ENCODE assay signal across 20 cellular contexts in genomic region chr14:45678163-45678562, GRCh38.
A peak's percentile ranks its signal among the peaks of the same experiment; 100 is the strongest.
DNase-seq lines count a peak whose midpoint lies in the region; ATAC-seq and TF ChIP-seq lines count a peak whose summit lies in the region.
"Had no signal": no experiment of that assay in that cellular context is flagged by ENCODE, and none has a peak within 500 bp of the region (broad histone marks: within the 10 kb centered on the region; RNA-seq: fewer than 3 reads in every experiment).

No MANE protein-coding gene starts in this region.

- H4K20me1 ChIP-seq in Karpas-422 (ENCODE audit: insufficient read depth, low read depth, low read length): no peaks in the 10 kb centered on the region

- ATAC-seq in foreskin keratinocyte: no peak
- ATAC-seq in activated naive CD4-positive, alpha-beta T cell treated with anti-CD3 and anti-CD28 coated beads, Interleukin-2, amount 50 U/mL, for 72 hours: no peak
- ATAC-seq: HCT116, Right ventricle myocardium inferior had no signal

- DNase-seq in Karpas-422 (peak; percentile 34), choroid plexus epithelial cell (ENCODE audit: low read depth) (peak; percentile 16), foreskin keratinocyte (no peak), MV-4-11 (lab: John Stamatoyannopoulos, UW) (no peak), iPS-NIHi7 (ENCODE audit: extremely low spot score) (no peak)
- DNase-seq in activated naive CD4-positive, alpha-beta T cell treated with anti-CD3 and anti-CD28 coated beads, Interleukin-2, amount 50 U/mL, for 72 hours (ENCODE audit: low spot score in 2 of 2): no peak
- DNase-seq in CD4-positive, alpha-beta memory T cell: no peak
- DNase-seq: ACHN, DMS79, GOT3, NCI-H1105 treated with DMSO at 0.1 percent for 48 hours, NCI-H1694, NCI-H2081, NCI-H2171, NCI-H524 treated with DMSO at 0.1 percent for 48 hours had no signal

- H3K4me1 ChIP-seq in Karpas-422 (ENCODE audit: low read length) (no peaks in the 10 kb centered on the region), foreskin keratinocyte (peaks cover 18% of the 10 kb centered on the region)
- no peaks in the 10 kb centered on the region for H3K4me1 ChIP-seq in CD4-positive, alpha-beta memory T cell (ENCODE audit: insufficient read depth, low read length)

- H3K4me2 ChIP-seq in Karpas-422 (ENCODE audit: low read depth, low read length, poor library complexity, severe bottlenecking): no peak overlapping the region
- H3K4me2 ChIP-seq: KMS-11 had no signal

- H3K4me3 Mint-ChIP-seq in CD4-positive, alpha-beta memory T cell: no peak overlapping the region

- no peaks in the 10 kb centered on the region for H3K27me3 ChIP-seq in Karpas-422 (ENCODE audit: low read length)
- no peaks in the 10 kb centered on the region for H3K27me3 ChIP-seq in foreskin keratinocyte
- no peaks in the 10 kb centered on the region for H3K27me3 ChIP-seq in CD4-positive, alpha-beta memory T cell (ENCODE audit: insufficient read depth, low read length)
- H3K27me3 ChIP-seq: SJSA1 had no signal

- H3K9ac ChIP-seq in Karpas-422 (ENCODE audit: low read length): no peak overlapping the region
- H3K9ac ChIP-seq: KMS-11 had no signal

- H3K27me3 Mint-ChIP-seq in CD4-positive, alpha-beta memory T cell: no peaks in the 10 kb centered on the region

- CTCF ChIA-PET in CD4-positive, alpha-beta memory T cell (lab: Charles Lee; ENCODE audit: partially characterized antibody): no interaction called here

- no peak overlapping the region for H2AFZ ChIP-seq in Karpas-422 (ENCODE audit: low read length)

- no peak for TF ChIP-seq CTCF in choroid plexus epithelial cell (conservative IDR thresholded peaks at IDR 0.05; ENCODE audit: low read depth, low read length)
- TF ChIP-seq CTCF in foreskin keratinocyte (conservative IDR thresholded peaks at IDR 0.05): peak; percentile 48

- no peak overlapping the region for H3K27ac ChIP-seq in Karpas-422 (ENCODE audit: low read length)
- no peak overlapping the region for H3K27ac ChIP-seq in foreskin keratinocyte
- no peak overlapping the region for H3K27ac ChIP-seq in CD4-positive, alpha-beta memory T cell (ENCODE audit: low read depth, low read length)
- H3K27ac ChIP-seq: C4-2B, KMS-11, SJSA1 had no signal

- H3K36me3 ChIP-seq in Karpas-422 (ENCODE audit: insufficient read depth, low read length): no peaks in the 10 kb centered on the region
- no peaks in the 10 kb centered on the region for H3K36me3 ChIP-seq in CD4-positive, alpha-beta memory T cell (ENCODE audit: insufficient read depth, low read length)
- H3K36me3 ChIP-seq: SJSA1 had no signal

- intact Hi-C loops in CD4-positive, alpha-beta memory T cell (cut with micrococcal nuclease): no loop called here

- no peaks in the 10 kb centered on the region for H3K79me2 ChIP-seq in Karpas-422 (ENCODE audit: low read length)

- H3K9me3 Mint-ChIP-seq in activated naive CD4-positive, alpha-beta T cell treated with anti-CD3 and anti-CD28 coated beads, Interleukin-2, amount 50 U/mL, for 72 hours: peaks cover 5 to 7% of the 10 kb centered on the region in 2 donors
- peaks cover 0 to 14% (median 5%) of the 10 kb centered on the region in 8 donors for H3K9me3 Mint-ChIP-seq in CD4-positive, alpha-beta memory T cell

- no peaks in the 10 kb centered on the region for H3K4me1 Mint-ChIP-seq in CD4-positive, alpha-beta memory T cell

- no peaks in the 10 kb centered on the region for H3K9me2 ChIP-seq in Karpas-422 (replicated peaks; ENCODE audit: insufficient read depth, low read length)

- H3K27ac Mint-ChIP-seq in activated naive CD4-positive, alpha-beta T cell treated with anti-CD3 and anti-CD28 coated beads, Interleukin-2, amount 50 U/mL, for 72 hours: no peak overlapping the region
- H3K27ac Mint-ChIP-seq in CD4-positive, alpha-beta memory T cell: no peak overlapping the region

- peaks cover 5% of the 10 kb centered on the region for H3K9me3 ChIP-seq in Karpas-422 (ENCODE audit: low read length)
- no peaks in the 10 kb centered on the region for H3K9me3 ChIP-seq in CD4-positive, alpha-beta memory T cell (ENCODE audit: control insufficient read depth in 1 of 2, low read length in 2 of 2)
- H3K9me3 ChIP-seq: SJSA1 had no signal

- POLR2A ChIA-PET in CD4-positive, alpha-beta memory T cell (lab: Charles Lee; ENCODE audit: partially characterized antibody): no interaction called here

- H3K36me3 Mint-ChIP-seq in activated naive CD4-positive, alpha-beta T cell treated with anti-CD3 and anti-CD28 coated beads, Interleukin-2, amount 50 U/mL, for 72 hours: no peaks in the 10 kb centered on the region
- H3K36me3 Mint-ChIP-seq in CD4-positive, alpha-beta memory T cell: no peaks in the 10 kb centered on the region

- H3K4me3 ChIP-seq in Karpas-422 (ENCODE audit: low read length): no peak overlapping the region
- H3K4me3 ChIP-seq in choroid plexus epithelial cell (ENCODE audit: low read depth, low read length): no peak overlapping the region
- H3K4me3 ChIP-seq in CD4-positive, alpha-beta memory T cell (ENCODE audit: low read length in 2 of 2): no peak overlapping the region
- H3K4me3 ChIP-seq: SJSA1 had no signal

Comparison
In these comparisons a context has a peak if more than half of its experiments do, and no peak if none do; other contexts are left out.
1. DNase-seq: peak in Karpas-422 (single experiment) and choroid plexus epithelial cell (single experiment); none in foreskin keratinocyte (0 of 2), activated naive CD4-positive, alpha-beta T cell treated with anti-CD3 and anti-CD28 coated beads, Interleukin-2, amount 50 U/mL, for 72 hours (0 of 2), CD4-positive, alpha-beta memory T cell (0 of 5), MV-4-11 (single experiment) and iPS-NIHi7 (single experiment).